14 cellular contexts compared by ENCODE assay signal in genomic region chr5:53167836-53168235, GRCh38. TPM values are rescaled to one million over a fixed set of nuclear protein-coding genes. Genes with fewer than 3 reads are reported as not detected.
DNase-seq lines count a peak whose midpoint lies in the region; ATAC-seq and TF ChIP-seq lines count a peak whose summit lies in the region.
"Had no signal": no experiment of that assay in that cellular context is flagged by ENCODE, and none has a peak within 500 bp of the region (broad histone marks: within the 10 kb centered on the region; RNA-seq: fewer than 3 reads in every experiment).

No MANE protein-coding gene starts in this region.

- no peaks in the 10 kb centered on the region for H3K9me3 ChIP-seq in colonic mucosa
- H3K9me3 ChIP-seq in smooth muscle cell (replicated peaks; ENCODE audit: low read depth), result no peaks in the 10 kb centered on the region
- H3K9me3 ChIP-seq in H9 (ENCODE audit: control insufficient read depth, low read depth, low read length), result no peaks in the 10 kb centered on the region
- H3K9me3 ChIP-seq: Caco-2, neutrophil had no signal

- H3K4me2 ChIP-seq in smooth muscle cell (peak overlapping the region; percentile 21), H9 (ENCODE audit: insufficient read depth, insufficient read length, low read length) (no peak overlapping the region)

- DNase-seq in HT1080 (ENCODE audit: low read depth), result peak; percentile 14
- DNase-seq in colonic mucosa, result peak; percentile 25
- DNase-seq in left kidney (ENCODE audit: low read depth, low spot score), result peak; percentile 21
- no peak for DNase-seq in smooth muscle cell (lab: John Stamatoyannopoulos, UW; ENCODE audit: unreplicated experiment)
- DNase-seq in natural killer cell treated with Interleukin-12 subunit alpha and Interleukin-12 subunit beta and Interleukin-15 and Interleukin-18, amount 100 ng/mL, for 72 hours (ENCODE audit: low spot score), result no peak
- DNase-seq in RKO (ENCODE audit: low spot score), result no peak
- DNase-seq in H9, result no peak
- DNase-seq: activated CD4-positive, alpha-beta T cell treated with anti-CD3 and anti-CD28 coated beads for 4 hours; activated effector memory CD4-positive, alpha-beta T cell treated with anti-CD3 and anti-CD28 coated beads, Interleukin-2, amount 50 U/mL, for 16 hours; Caco-2; NCI-H526 treated with DMSO at 0.1 percent for 48 hours had no signal

- H3K36me3 ChIP-seq in colonic mucosa, result no peaks in the 10 kb centered on the region
- no peaks in the 10 kb centered on the region for H3K36me3 ChIP-seq in smooth muscle cell (ENCODE audit: low read depth)
- H3K36me3 ChIP-seq: neutrophil had no signal

- no peaks in the 10 kb centered on the region for H3K23me2 ChIP-seq in H9 (ENCODE audit: insufficient read length, low read depth, low read length, poor library complexity, severe bottlenecking)

- H2AK5ac ChIP-seq in H9 (ENCODE audit: insufficient read length, low read length), result no peak overlapping the region

- H4K5ac ChIP-seq in H9 (ENCODE audit: insufficient read length, low read depth, low read length), result no peak overlapping the region

- intact Hi-C loops in colonic mucosa (cut with DNase I), result no loop called here

- H3K79me2 ChIP-seq in smooth muscle cell (ENCODE audit: low read depth) (no peaks in the 10 kb centered on the region), H9 (ENCODE audit: insufficient read depth, low read length) (no peaks in the 10 kb centered on the region)

- H3K56ac ChIP-seq in H9 (ENCODE audit: insufficient read length, low read depth, low read length), result no peak overlapping the region

- H4K8ac ChIP-seq in H9 (replicated peaks; ENCODE audit: insufficient read length, low read depth, low read length), result no peak overlapping the region

- H3K9ac ChIP-seq in colonic mucosa (ENCODE audit: low read depth in 2 of 2, low read length in 2 of 2) (no peak overlapping the region), smooth muscle cell (ENCODE audit: low read depth) (no peak overlapping the region), H9 (ENCODE audit: extremely low read depth, insufficient read length, low read length) (no peak overlapping the region)

- H3K23ac ChIP-seq in H9 (ENCODE audit: insufficient read length, low read depth, low read length), result no peak overlapping the region

- H3K14ac ChIP-seq in H9 (ENCODE audit: insufficient read depth, low read length), result no peak overlapping the region

- no peak overlapping the region for H2BK20ac ChIP-seq in H9 (ENCODE audit: low read depth, low read length, poor library complexity, severe bottlenecking)

- no peak for TF ChIP-seq CTCF in colonic mucosa (IDR thresholded peaks at IDR 0.05)
- TF ChIP-seq CTCF in smooth muscle cell (IDR thresholded peaks at IDR 0.05; ENCODE audit: borderline replicate concordance, insufficient read depth, poor library complexity, severe bottlenecking), result no peak
- no peak for TF ChIP-seq CTCF in H9 (conservative IDR thresholded peaks at IDR 0.05)

- no peaks in the 10 kb centered on the region for H3K4me1 Mint-ChIP-seq in natural killer cell treated with Interleukin-12 subunit alpha and Interleukin-12 subunit beta and Interleukin-15 and Interleukin-18, amount 100 ng/mL, for 72 hours (ENCODE audit: low read depth in 2 of 2)
- H3K4me1 Mint-ChIP-seq in H9, result no peaks in the 10 kb centered on the region

- H2BK5ac ChIP-seq in H9 (ENCODE audit: insufficient read length, low read length), result no peak overlapping the region

- H3K27me3 ChIP-seq in colonic mucosa, result no peaks in the 10 kb centered on the region
- no peaks in the 10 kb centered on the region for H3K27me3 ChIP-seq in smooth muscle cell (ENCODE audit: low read depth)
- H3K27me3 ChIP-seq in H9 (ENCODE audit: insufficient read depth, low read length), result no peaks in the 10 kb centered on the region
- H3K27me3 ChIP-seq: neutrophil had no signal

- H2BK120ac ChIP-seq in H9 (ENCODE audit: low read depth, low read length, poor library complexity, severe bottlenecking), result no peak overlapping the region

- 30% methylated on average over 1 of the region's 1 CpG for WGBS in smooth muscle cell (ENCODE audit: low lambda C conversion rate)
- no CpG with 5 or more reads among the region's 1 CpG for WGBS in H9 (ENCODE audit: extremely low coverage, insufficient read length, low lambda C conversion rate)

- H2AFZ ChIP-seq in smooth muscle cell (ENCODE audit: low read depth) (peak overlapping the region; percentile 4), H9 (ENCODE audit: low read length) (no peak overlapping the region)

- H3K9me3 Mint-ChIP-seq in natural killer cell treated with Interleukin-12 subunit alpha and Interleukin-12 subunit beta and Interleukin-15 and Interleukin-18, amount 100 ng/mL, for 72 hours, result no peaks in the 10 kb centered on the region
- no peaks in the 10 kb centered on the region for H3K9me3 Mint-ChIP-seq in H9
- H3K9me3 Mint-ChIP-seq: type B pancreatic cell had no signal

- H3K36me3 Mint-ChIP-seq in natural killer cell treated with Interleukin-12 subunit alpha and Interleukin-12 subunit beta and Interleukin-15 and Interleukin-18, amount 100 ng/mL, for 72 hours, result no peaks in the 10 kb centered on the region
- H3K36me3 Mint-ChIP-seq in H9 (ENCODE audit: insufficient read depth in 1 of 3, low read depth in 3 of 3), result no peaks in the 10 kb centered on the region
- H3K36me3 Mint-ChIP-seq: type B pancreatic cell had no signal

- H3K4me1 ChIP-seq in colonic mucosa, result no peaks in the 10 kb centered on the region
- no peaks in the 10 kb centered on the region for H3K4me1 ChIP-seq in smooth muscle cell (ENCODE audit: low read depth)
- no peaks in the 10 kb centered on the region for H3K4me1 ChIP-seq in H9 (ENCODE audit: insufficient read depth, low read length)
- H3K4me1 ChIP-seq: Caco-2 had no signal

- H4K20me1 ChIP-seq in smooth muscle cell (ENCODE audit: low read depth) (no peaks in the 10 kb centered on the region), H9 (ENCODE audit: control insufficient read depth, insufficient read depth, insufficient read length) (no peaks in the 10 kb centered on the region)

- H3K27me3 Mint-ChIP-seq in natural killer cell treated with Interleukin-12 subunit alpha and Interleukin-12 subunit beta and Interleukin-15 and Interleukin-18, amount 100 ng/mL, for 72 hours, result peaks cover 2 to 17% of the 10 kb centered on the region in 2 donors
- no peaks in the 10 kb centered on the region for H3K27me3 Mint-ChIP-seq in H9 (ENCODE audit: low read depth)
- H3K27me3 Mint-ChIP-seq: type B pancreatic cell had no signal

- H3K79me1 ChIP-seq in H9 (ENCODE audit: insufficient read depth, low read depth, low read length, poor library complexity, severe bottlenecking), result no peaks in the 10 kb centered on the region

- ATAC-seq in natural killer cell treated with Interleukin-12 subunit alpha and Interleukin-12 subunit beta and Interleukin-15 and Interleukin-18, amount 100 ng/mL, for 72 hours, result no peak
- no peak for ATAC-seq in HG03565 (IDR thresholded peaks at IDR 0.05; ENCODE audit: unreplicated experiment)

- no peak overlapping the region for H3K27ac Mint-ChIP-seq in natural killer cell treated with Interleukin-12 subunit alpha and Interleukin-12 subunit beta and Interleukin-15 and Interleukin-18, amount 100 ng/mL, for 72 hours
- no peak overlapping the region; a peak in 1 of 7 replicates for H3K27ac Mint-ChIP-seq in H9
- H3K27ac Mint-ChIP-seq: type B pancreatic cell had no signal

- H4K91ac ChIP-seq in H9 (ENCODE audit: insufficient read length, low read depth, low read length), result no peak overlapping the region

- H3K4me3 Mint-ChIP-seq in natural killer cell treated with Interleukin-12 subunit alpha and Interleukin-12 subunit beta and Interleukin-15 and Interleukin-18, amount 100 ng/mL, for 72 hours, result no peak overlapping the region
- H3K4me3 Mint-ChIP-seq in H9, result no peak overlapping the region; a peak in 1 of 5 replicates
- H3K4me3 Mint-ChIP-seq: type B pancreatic cell had no signal

- no peak overlapping the region for H2BK15ac ChIP-seq in H9 (ENCODE audit: low read depth, low read length)

- no peak overlapping the region for H3K18ac ChIP-seq in H9 (ENCODE audit: insufficient read length, low read depth, low read length)

- no peak overlapping the region for H3K4me3 ChIP-seq in colonic mucosa
- no peak overlapping the region for H3K4me3 ChIP-seq in smooth muscle cell

- no peak overlapping the region for H3K27ac ChIP-seq in colonic mucosa
- peak overlapping the region; percentile 6 for H3K27ac ChIP-seq in smooth muscle cell (ENCODE audit: low read depth)
- H3K27ac ChIP-seq in H9 (ENCODE audit: insufficient read length, low read depth, low read length), result no peak overlapping the region
- H3K27ac ChIP-seq: neutrophil had no signal

- no peak overlapping the region for H3T11ph ChIP-seq in H9 (ENCODE audit: low read length)

- no peak overlapping the region for H2BK12ac ChIP-seq in H9 (ENCODE audit: insufficient read length, low read depth, low read length)

- peaks cover 8% of the 10 kb centered on the region for H3F3A ChIP-seq in smooth muscle cell (ENCODE audit: low read depth)

- no peak overlapping the region for H3K4ac ChIP-seq in H9 (ENCODE audit: low read depth, low read length)

RNA-seq across cellular contexts. Expression of gene MOCS2, which starts 58.3 kb away (rescaled TPM):
- total RNA-seq in HT1080 (2014; rRNA removed; shearing (Covaris generic)), result 54.3 and 62.7 TPM in 2 replicates
- polyA plus RNA-seq in HT1080 (2015; cell fraction: cytosol; rRNA removed), result 75.0 and 85.5 TPM in 2 replicates
- 31.8 and 37.8 TPM in 2 replicates for polyA plus RNA-seq in HT1080 (2015; cell fraction: nucleus; rRNA removed)
- total RNA-seq in colonic mucosa (10 to 100 TPM; 27.8 to 31.6 TPM), smooth muscle cell (56.3 and 59.0 TPM in 2 replicates), H9 (2021) (23.6 and 24.8 TPM in 2 replicates)
- 35.6 and 44.8 TPM in 2 replicates for polyA plus RNA-seq in smooth muscle cell
- 10 to 100 TPM; 14.7 to 16.6 TPM for total RNA-seq in natural killer cell treated with Interleukin-12 subunit alpha and Interleukin-12 subunit beta and Interleukin-15 and Interleukin-18, amount 100 ng/mL, for 72 hours

Comparison
In these comparisons a context has a peak if more than half of its experiments do, and no peak if none do; other contexts are left out.
1. DNase-seq: peak in HT1080 (single experiment), colonic mucosa (single experiment) and left kidney (single experiment); none in smooth muscle cell (single experiment), natural killer cell treated with Interleukin-12 subunit alpha and Interleukin-12 subunit beta and Interleukin-15 and Interleukin-18, amount 100 ng/mL, for 72 hours (single experiment), RKO (single experiment) and H9 (single experiment).